Comparison of ENCODE assay signal across 10 cellular contexts in the genomic region with DNA sequence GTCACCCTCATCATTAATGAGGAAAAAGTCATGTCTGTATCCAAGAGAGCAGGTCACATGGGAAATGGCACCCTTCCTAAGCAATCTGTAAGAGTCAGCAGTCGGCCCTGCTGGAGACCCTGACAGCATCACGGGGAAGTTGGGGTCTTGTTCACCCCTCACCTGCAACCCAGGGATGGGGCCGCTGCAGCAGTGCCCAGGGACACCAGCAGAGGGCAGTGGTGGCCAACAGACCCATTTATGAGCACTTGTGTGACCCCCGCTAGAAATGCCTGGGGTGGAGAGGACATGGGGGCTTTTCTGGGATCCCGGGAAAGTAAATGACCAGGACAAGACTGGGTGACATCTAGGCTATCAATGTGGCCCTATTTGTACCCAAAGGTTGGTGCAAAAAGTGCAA. TPM values are rescaled to one million over a fixed set of nuclear protein-coding genes. Genes with fewer than 3 reads are reported as not detected.
DNase-seq lines count a peak whose midpoint lies in the region; ATAC-seq and TF ChIP-seq lines count a peak whose summit lies in the region.
"Had no signal": no experiment of that assay in that cellular context is flagged by ENCODE, and none has a peak within 500 bp of the region (broad histone marks: within the 10 kb centered on the region; RNA-seq: fewer than 3 reads in every experiment).

No MANE protein-coding gene starts in this region.

- DNase-seq in activated CD4-positive, CD25-positive, alpha-beta regulatory T cell treated with anti-CD3 and anti-CD28 coated beads, Interleukin-2, amount 50 U/mL, for 72 hours, result peak; percentile 57
- peak; percentile 49 for DNase-seq in activated CD4-positive, alpha-beta memory T cell treated with anti-CD3 and anti-CD28 coated beads for 36 hours
- DNase-seq in fibroblast of the aortic adventitia (ENCODE audit: low read depth) (no peak), NCI-H1417 (lab: John Stamatoyannopoulos, UW) (no peak), kidney tubule cell (ENCODE audit: low spot score) (no peak)
- DNase-seq in stimulated activated naive CD8-positive, alpha-beta T cell treated with anti-CD3 and anti-CD28 coated beads, Interleukin-15, Interleukin-2, amounts not matched to agents 100 U/mL and 50 U/mL, for 24 hours, result peak; percentile 49

- ATAC-seq in activated CD4-positive, CD25-positive, alpha-beta regulatory T cell treated with anti-CD3 and anti-CD28 coated beads, Interleukin-2, amount 50 U/mL, for 24 hours, result no peak
- no peak for ATAC-seq in stimulated activated naive CD8-positive, alpha-beta T cell treated with anti-CD3 and anti-CD28 coated beads, Interleukin-15, Interleukin-2, amounts not matched to agents 100 U/mL and 50 U/mL, for 24 hours
- ATAC-seq in GM21786 (IDR thresholded peaks at IDR 0.05; ENCODE audit: unreplicated experiment), result no peak

- intact Hi-C loops in activated CD4-positive, alpha-beta memory T cell treated with anti-CD3 and anti-CD28 coated beads for 36 hours (cut with micrococcal nuclease), result loop anchor here (1.0 kb wide), 1 partner anchor 17 kb away; no protein-coding TSS in a partner anchor

- CTCF ChIA-PET in activated CD4-positive, alpha-beta memory T cell treated with anti-CD3 and anti-CD28 coated beads for 36 hours (lab: Charles Lee), result interaction anchor here (0.6 to 2.4 kb wide), 8 partner anchors 10 to 1303 kb away, joined by 3 to 20 read pairs (median 4); no protein-coding TSS in a partner anchor

- H3K36me3 Mint-ChIP-seq in activated CD4-positive, alpha-beta memory T cell treated with anti-CD3 and anti-CD28 coated beads for 36 hours, result no peaks in the 10 kb centered on the region
- H3K36me3 Mint-ChIP-seq: CD4-positive, CD25-positive, alpha-beta regulatory T cell had no signal

- H3K4me1 Mint-ChIP-seq in activated CD4-positive, alpha-beta memory T cell treated with anti-CD3 and anti-CD28 coated beads for 36 hours (ENCODE audit: low read depth), result no peaks in the 10 kb centered on the region

- H3K4me3 Mint-ChIP-seq in activated CD4-positive, alpha-beta memory T cell treated with anti-CD3 and anti-CD28 coated beads for 36 hours, result no peak overlapping the region
- H3K4me3 Mint-ChIP-seq: CD4-positive, CD25-positive, alpha-beta regulatory T cell had no signal

- H3K4me3 ChIP-seq in fibroblast of the aortic adventitia (ENCODE audit: low read depth, low read length), result no peak overlapping the region

- no peaks in the 10 kb centered on the region for H3K9me3 Mint-ChIP-seq in activated CD4-positive, alpha-beta memory T cell treated with anti-CD3 and anti-CD28 coated beads for 36 hours
- H3K9me3 Mint-ChIP-seq: CD4-positive, CD25-positive, alpha-beta regulatory T cell had no signal

- POLR2A ChIA-PET in activated CD4-positive, alpha-beta memory T cell treated with anti-CD3 and anti-CD28 coated beads for 36 hours (lab: Charles Lee), result no interaction called here

- peaks cover 11% of the 10 kb centered on the region for H3K27me3 Mint-ChIP-seq in activated CD4-positive, alpha-beta memory T cell treated with anti-CD3 and anti-CD28 coated beads for 36 hours

- TF ChIP-seq CTCF in fibroblast of the aortic adventitia (IDR thresholded peaks at IDR 0.05; ENCODE audit: insufficient read depth, low read length), result peak; percentile 70

- no peak overlapping the region for H3K27ac Mint-ChIP-seq in activated CD4-positive, alpha-beta memory T cell treated with anti-CD3 and anti-CD28 coated beads for 36 hours
- H3K27ac Mint-ChIP-seq: CD4-positive, CD25-positive, alpha-beta regulatory T cell had no signal

RNA-seq across cellular contexts. Expression of a gene that starts 35.9 kb away (rescaled TPM):
- not detected for total RNA-seq in activated CD4-positive, alpha-beta memory T cell treated with anti-CD3 and anti-CD28 coated beads for 36 hours
- total RNA-seq in fibroblast of the aortic adventitia (ENCODE audit: low replicate concordance), result not detected in 2 replicates
- total RNA-seq: CD4-positive, CD25-positive, alpha-beta regulatory T cell; M059J had no signal

Comparison
In these comparisons a context has a peak if more than half of its experiments do, and no peak if none do; other contexts are left out.
1. DNase-seq: peak in activated CD4-positive, CD25-positive, alpha-beta regulatory T cell treated with anti-CD3 and anti-CD28 coated beads, Interleukin-2, amount 50 U/mL, for 72 hours (single experiment), activated CD4-positive, alpha-beta memory T cell treated with anti-CD3 and anti-CD28 coated beads for 36 hours (single experiment) and stimulated activated naive CD8-positive, alpha-beta T cell treated with anti-CD3 and anti-CD28 coated beads, Interleukin-15, Interleukin-2, amounts not matched to agents 100 U/mL and 50 U/mL, for 24 hours (single experiment); none in fibroblast of the aortic adventitia (single experiment), NCI-H1417 (0 of 3) and kidney tubule cell (single experiment).